In the genomic region with DNA sequence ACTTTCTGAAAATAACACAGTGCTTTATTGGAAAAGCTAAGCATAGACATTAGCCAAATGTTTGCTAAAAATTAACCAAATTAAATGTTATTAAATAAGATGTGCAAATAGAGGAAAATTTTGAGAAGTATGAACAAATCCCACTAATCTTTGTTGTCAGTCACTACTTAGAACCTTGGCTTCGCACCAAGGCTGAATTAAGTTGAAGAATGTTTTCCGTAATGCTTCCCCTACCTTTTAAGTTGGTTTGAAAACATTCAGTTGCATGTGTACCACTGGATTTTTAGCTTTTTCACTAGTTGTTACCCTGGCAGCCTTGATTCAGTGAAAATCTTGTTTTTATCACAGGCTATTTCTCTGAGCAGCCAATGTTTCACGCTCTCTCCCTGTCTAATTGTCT, we compare ENCODE assay signal across 21 cellular contexts. TPM values are rescaled to one million over a fixed set of nuclear protein-coding genes. Genes with fewer than 3 reads are reported as not detected.
DNase-seq lines count a peak whose midpoint lies in the region; ATAC-seq, FAIRE-seq and TF ChIP-seq lines count a peak whose summit lies in the region.
"Had no signal": no experiment of that assay in that cellular context is flagged by ENCODE, and none has a peak within 500 bp of the region (broad histone marks: within the 10 kb centered on the region; RNA-seq: fewer than 3 reads in every experiment).

No MANE protein-coding gene starts in this region.

- no TSS peak for BruUV-seq in HepG2 (replicated peaks; lab: Mats Ljungman, UMichigan)

- CTCF ChIA-PET in HepG2 (lab: Yijun Ruan, JAX; ENCODE audit: low intra/inter-chr PET ratio, low total read pairs), result no interaction called here

- H3K4me3 ChIP-seq in HUES48 (ENCODE audit: low read depth, low read length) (no peak overlapping the region), HepG2 (replicated peaks in 1 of 3; ENCODE audit: insufficient read depth in 1 of 3, low read depth in 2 of 3, low read length in 3 of 3) (no peak overlapping the region), testis (no peak overlapping the region)
- H3K4me3 ChIP-seq: HAP-1, mucosa of descending colon had no signal

- no peaks in the 10 kb centered on the region for H4K20me1 ChIP-seq in HepG2 (ENCODE audit: insufficient read depth, low read length)

- DNase-seq in astrocyte of the hippocampus (ENCODE audit: low read depth, low spot score), result peak; percentile 36
- DNase-seq in HepG2 (ENCODE audit: low spot score), result no peak
- DNase-seq in testis, result no peak
- no peak for DNase-seq in C1 segment of cervical spinal cord (lab: John Stamatoyannopoulos, UW)
- no peak for DNase-seq in HuH-7 (ENCODE audit: low spot score)
- no peak for DNase-seq in stimulated activated naive CD4-positive, alpha-beta T cell treated with Interleukin-2 at 50 U/mL for 16 hours (lab: John Stamatoyannopoulos, UW)
- DNase-seq in NCI-H524 (lab: John Stamatoyannopoulos, UW), result no peak
- DNase-seq: amniotic stem cell; Caco-2; hippocampal formation; kidney glomerular epithelial cell; mucosa of descending colon; NCI-H1048; NCI-H2029; NCI-H524 treated with DMSO at 0.1 percent for 48 hours; retina; SHP77; stimulated activated naive B cell treated with anti-CD40 and anti-IgM and Interleukin-4, amounts not matched to agents 10 μg/mL and 1 μg/mL and 100 μg/mL, for 72 hours; WERI-Rb-1 had no signal

- no peaks in the 10 kb centered on the region for H3K27me3 ChIP-seq in HUES48 (ENCODE audit: control insufficient read depth, insufficient read depth, low read length)
- no peaks in the 10 kb centered on the region for H3K27me3 ChIP-seq in HepG2 (ENCODE audit: control insufficient read depth in 1 of 2, insufficient read depth in 2 of 2, low read length in 2 of 2)
- H3K27me3 ChIP-seq in testis, result no peaks in the 10 kb centered on the region

- H3K36me3 ChIP-seq in HUES48 (ENCODE audit: control insufficient read depth, insufficient read depth, low read length), result no peaks in the 10 kb centered on the region
- no peaks in the 10 kb centered on the region for H3K36me3 ChIP-seq in HepG2 (replicated peaks in 1 of 2; ENCODE audit: control insufficient read depth in 1 of 2, insufficient read depth in 2 of 2, low read length in 2 of 2)
- no peaks in the 10 kb centered on the region for H3K36me3 ChIP-seq in testis (ENCODE audit: low read depth, missing control alignments)
- H3K36me3 ChIP-seq: HAP-1, WERI-Rb-1 had no signal

- H2AFZ ChIP-seq in HepG2 (ENCODE audit: low read length), result no peak overlapping the region

- H3K4me2 ChIP-seq in HepG2 (ENCODE audit: low read depth, low read length), result no peak overlapping the region

- H3K79me2 ChIP-seq in HepG2 (ENCODE audit: insufficient read depth, low read length), result peaks cover 3% of the 10 kb centered on the region

- ATAC-seq in HepG2, result no peak
- ATAC-seq: mucosa of descending colon; stimulated activated naive B cell treated with anti-CD40 and anti-IgM and Interleukin-4, amounts not matched to agents 10 μg/mL and 1 μg/mL and 100 μg/mL, for 72 hours had no signal

- POLR2A ChIA-PET in HepG2 (lab: Yijun Ruan, JAX), result interaction anchor here (0.9 kb wide), 1 partner anchor 158 kb away, joined by 3 read pairs; no protein-coding TSS in a partner anchor

- intact Hi-C loops in HepG2 (cut with micrococcal nuclease; ENCODE audit: unreplicated experiment), result loop anchor here (2.0 kb wide), 1 partner anchor 49 kb away; no protein-coding TSS in a partner anchor
- intact Hi-C loops in testis (cut with DNase I; ENCODE audit: low total_unique reads), result no loop called here

- H3K9me3 ChIP-seq in HUES48 (ENCODE audit: control insufficient read depth, insufficient read depth, low read length) (no peaks in the 10 kb centered on the region), HepG2 (ENCODE audit: low read length) (no peaks in the 10 kb centered on the region), testis (no peaks in the 10 kb centered on the region)
- H3K9me3 ChIP-seq: Caco-2, HAP-1, mucosa of descending colon had no signal

- WGBS in HepG2 (ENCODE audit: low lambda C conversion rate), result 93% methylated on average over 3 of the region's 3 CpGs
- WGBS in testis, 2 donors, result 72 to 82% methylated on average over 3 of the region's 3 CpGs

- TF ChIP-seq CTCF in HepG2 (CRISPR knock-in tag; IDR thresholded peaks at IDR 0.05) (no peak), testis (IDR thresholded peaks at IDR 0.05) (no peak)

- TF ChIP-seq EP300 in HepG2 (IDR thresholded peaks at IDR 0.05; ENCODE audit: low read depth in 2 of 2, low read length in 2 of 2), result no peak
- TF ChIP-seq EP300 in HepG2 (CRISPR knock-in tag; IDR thresholded peaks at IDR 0.05; ENCODE audit: borderline replicate concordance), result no peak

- in situ Hi-C loops in HepG2 (cut with HindIII; ENCODE audit: extremely low pct_ligation_motif_present, low pct_unique_long_range_greater_than_20kb), result no loop called here

- no peak for TF ChIP-seq RAD21 in HepG2 (CRISPR knock-in tag; IDR thresholded peaks at IDR 0.05)

- peak overlapping the region; percentile 7 for H3K27ac ChIP-seq in HUES48 (ENCODE audit: low read depth, low read length)
- no peak overlapping the region for H3K27ac ChIP-seq in HepG2 (ENCODE audit: extremely low read length, insufficient read depth, low read length)
- peak overlapping the region; percentile 13 to 14 for H3K27ac ChIP-seq in testis
- H3K27ac ChIP-seq: WERI-Rb-1 had no signal

- H3K9ac ChIP-seq in HUES48 (ENCODE audit: low read depth, low read length), result no peak overlapping the region
- H3K9ac ChIP-seq in HepG2 (ENCODE audit: insufficient read depth, low read depth, low read length), result no peak overlapping the region

- TF ChIP-seq POLR2A in HepG2 (IDR thresholded peaks at IDR 0.05; ENCODE audit: insufficient read depth in 1 of 2, low read depth in 2 of 2, low read length in 2 of 2) (no peak), testis (IDR thresholded peaks at IDR 0.05) (no peak)

- peak; percentile 76 for FAIRE-seq in HepG2 (lab: Jason Lieb, UNC)

- H3K4me1 ChIP-seq in HUES48 (ENCODE audit: control insufficient read depth, insufficient read depth, low read length) (peaks cover 25% of the 10 kb centered on the region), HepG2 (ENCODE audit: insufficient read depth, low read length) (peaks cover 83% of the 10 kb centered on the region), testis (peaks cover 21% of the 10 kb centered on the region)

RNA-seq across cellular contexts. Expression of gene BORCS5, which starts 43.0 kb away (rescaled TPM):
- total RNA-seq in HepG2 (2016; rRNA removed; fragmentation: Illumina TruSeq; extraction: Trizol) (3.9 and 8.2 TPM in 2 replicates), testis (10 to 100 TPM; 22.8 to 46.3 TPM)
- total RNA-seq in HepG2 (2016; cell fraction: cytosol; rRNA removed; fragmentation: Illumina TruSeq; extraction: Trizol; ENCODE audit: low read depth), result 3.0 and 3.6 TPM in 2 replicates
- 7.3 and 9.1 TPM in 2 replicates for total RNA-seq in HepG2 (2016; cell fraction: insoluble cytoplasmic fraction; rRNA removed; fragmentation: Illumina TruSeq; extraction: Trizol)
- 3.7 and 4.9 TPM in 2 replicates for total RNA-seq in HepG2 (2016; cell fraction: membrane; rRNA removed; fragmentation: Illumina TruSeq; extraction: Trizol)
- total RNA-seq in HepG2 (2016; cell fraction: nucleus; rRNA removed; fragmentation: Illumina TruSeq; extraction: Trizol), result 4.0 and 6.6 TPM in 2 replicates
- polyA plus RNA-seq in HepG2 (2011; rRNA removed) (3.3 and 4.7 TPM in 2 replicates), testis (ENCODE audit: insufficient read depth, low read depth, low replicate concordance) (20.3 TPM)
- polyA plus RNA-seq in HepG2 (2011; cell fraction: cytosol; rRNA removed), result 3.9 and 5.2 TPM in 2 replicates
- 6.4 and 8.1 TPM in 2 replicates for polyA plus RNA-seq in HepG2 (2011; cell fraction: nucleus; rRNA removed)
- 3.6 and 5.8 TPM in 2 replicates for polyA plus RNA-seq in HepG2 (2012)
- polyA plus RNA-seq in HepG2 (2016; cell fraction: cytosol; fragmentation: Illumina TruSeq; extraction: Trizol; ENCODE audit: low read depth), result 3.0 and 4.3 TPM in 2 replicates
- polyA plus RNA-seq in HepG2 (2016; cell fraction: insoluble cytoplasmic fraction; fragmentation: Illumina TruSeq; extraction: Trizol; ENCODE audit: low read depth), result 8.0 and 9.3 TPM in 2 replicates
- polyA plus RNA-seq in HepG2 (2016; cell fraction: membrane; fragmentation: Illumina TruSeq; extraction: Trizol; ENCODE audit: low read depth), result 5.1 and 6.0 TPM in 2 replicates
- 3.9 and 7.7 TPM in 2 replicates for polyA plus RNA-seq in HepG2 (2016; cell fraction: nucleus; fragmentation: Illumina TruSeq; extraction: Trizol; ENCODE audit: insufficient read depth, low read depth)
- polyA minus RNA-seq in HepG2 (2011; rRNA and poly(A)+ RNA removed; ENCODE audit: low replicate concordance), result 5.6 and 7.5 TPM in 2 replicates
- 3.8 and 3.9 TPM in 2 replicates for polyA minus RNA-seq in HepG2 (2011; cell fraction: cytosol; rRNA and poly(A)+ RNA removed)
- 12.2 and 13.7 TPM in 2 replicates for polyA minus RNA-seq in HepG2 (2011; cell fraction: nucleus; rRNA and poly(A)+ RNA removed)

RNA-seq across cellular contexts. Expression of gene MANSC1, which starts 49.9 kb away (rescaled TPM):
- total RNA-seq in HepG2 (2016; rRNA removed; fragmentation: Illumina TruSeq; extraction: Trizol), result 4.2 and 4.4 TPM in 2 replicates
- 0.91 and 1.4 TPM in 2 replicates for total RNA-seq in HepG2 (2016; cell fraction: cytosol; rRNA removed; fragmentation: Illumina TruSeq; extraction: Trizol; ENCODE audit: low read depth)
- total RNA-seq in HepG2 (2016; cell fraction: insoluble cytoplasmic fraction; rRNA removed; fragmentation: Illumina TruSeq; extraction: Trizol), result 3.6 and 4.5 TPM in 2 replicates
- total RNA-seq in HepG2 (2016; cell fraction: membrane; rRNA removed; fragmentation: Illumina TruSeq; extraction: Trizol), result 4.4 and 4.9 TPM in 2 replicates
- total RNA-seq in HepG2 (2016; cell fraction: nucleus; rRNA removed; fragmentation: Illumina TruSeq; extraction: Trizol), result 3.2 TPM in 2 replicates
- 1.9 TPM in 2 replicates for polyA plus RNA-seq in HepG2 (2011; rRNA removed)
- polyA plus RNA-seq in HepG2 (2011; cell fraction: cytosol; rRNA removed), result 1.7 and 1.8 TPM in 2 replicates
- 0.40 and 0.69 TPM in 2 replicates for polyA plus RNA-seq in HepG2 (2011; cell fraction: nucleus; rRNA removed)
- 7.8 and 9.6 TPM in 2 replicates for polyA plus RNA-seq in HepG2 (2012)
- polyA plus RNA-seq in HepG2 (2016; cell fraction: cytosol; fragmentation: Illumina TruSeq; extraction: Trizol; ENCODE audit: low read depth), result 3.7 and 5.4 TPM in 2 replicates
- polyA plus RNA-seq in HepG2 (2016; cell fraction: insoluble cytoplasmic fraction; fragmentation: Illumina TruSeq; extraction: Trizol; ENCODE audit: low read depth), result 6.7 and 7.4 TPM in 2 replicates
- 8.2 and 9.1 TPM in 2 replicates for polyA plus RNA-seq in HepG2 (2016; cell fraction: membrane; fragmentation: Illumina TruSeq; extraction: Trizol; ENCODE audit: low read depth)
- polyA plus RNA-seq in HepG2 (2016; cell fraction: nucleus; fragmentation: Illumina TruSeq; extraction: Trizol; ENCODE audit: insufficient read depth, low read depth), result 9.8 and 10.0 TPM in 2 replicates
- polyA minus RNA-seq in HepG2 (2011; rRNA and poly(A)+ RNA removed; ENCODE audit: low replicate concordance), result 0.76 and 1.3 TPM in 2 replicates
- polyA minus RNA-seq in HepG2 (2011; cell fraction: cytosol; rRNA and poly(A)+ RNA removed), result 1.5 and 2.0 TPM in 2 replicates
- polyA minus RNA-seq in HepG2 (2011; cell fraction: nucleus; rRNA and poly(A)+ RNA removed), result 0.26 and 0.62 TPM in 2 replicates
- 10 to 100 TPM; 24.0 to 24.7 TPM for total RNA-seq in testis
- polyA plus RNA-seq in testis (ENCODE audit: insufficient read depth, low read depth, low replicate concordance), result 30.3 TPM
